Comparison of ENCODE assay signal across 19 cellular contexts in genomic region chr3:180072786-180073185, GRCh38. TPM values are rescaled to one million over a fixed set of nuclear protein-coding genes. Genes with fewer than 3 reads are reported as not detected.
A peak's percentile ranks its signal among the peaks of the same experiment; 100 is the strongest.
DNase-seq lines count a peak whose midpoint lies in the region; ATAC-seq and TF ChIP-seq lines count a peak whose summit lies in the region.
"Had no signal": no experiment of that assay in that cellular context is flagged by ENCODE, and none has a peak within 500 bp of the region (broad histone marks: within the 10 kb centered on the region; RNA-seq: fewer than 3 reads in every experiment).

No MANE protein-coding gene starts in this region.

- peak overlapping the region; percentile 82 for H3K27ac Mint-ChIP-seq in GM23338
- H3K27ac Mint-ChIP-seq: CD4-positive, alpha-beta T cell had no signal

- H3K4me1 ChIP-seq in GM23338 (ENCODE audit: insufficient read depth) (no peaks in the 10 kb centered on the region), NT2/D1 (ENCODE audit: insufficient read depth, insufficient read length) (no peaks in the 10 kb centered on the region), mesendoderm (ENCODE audit: control insufficient read depth, low read depth, low read length) (no peaks in the 10 kb centered on the region)
- H3K4me1 ChIP-seq: A549, Caco-2, HAP-1 had no signal

- H3K9ac ChIP-seq in NT2/D1 (ENCODE audit: insufficient read length, low read depth) (no peak overlapping the region), mesendoderm (ENCODE audit: low read length) (no peak overlapping the region)

- H4K20me1 ChIP-seq in GM23338 (replicated peaks; ENCODE audit: insufficient read depth) = no peaks in the 10 kb centered on the region

- no peak overlapping the region for H3K23ac ChIP-seq in mesendoderm (ENCODE audit: low read length)

- peaks cover 4% of the 10 kb centered on the region for H3K27me3 Mint-ChIP-seq in GM23338 (ENCODE audit: insufficient read depth, low read depth, poor library complexity)
- H3K27me3 Mint-ChIP-seq: CD4-positive, alpha-beta T cell had no signal

- no peak overlapping the region for H3K56ac ChIP-seq in mesendoderm (ENCODE audit: low read length)

- H3K79me2 ChIP-seq in GM23338 (replicated peaks; ENCODE audit: insufficient read depth) = no peaks in the 10 kb centered on the region
- no peaks in the 10 kb centered on the region for H3K79me2 ChIP-seq in mesendoderm (ENCODE audit: control insufficient read depth, insufficient read depth, low read length)

- peaks cover 23% of the 10 kb centered on the region; the same call in 1 of the 2 replicates for H3K9me2 ChIP-seq in GM23338 (ENCODE audit: insufficient read depth)

- ATAC-seq in GM23338 = peak; percentile 56; the same call in 2 of the 3 replicates
- ATAC-seq in HG02938 (IDR thresholded peaks at IDR 0.05; ENCODE audit: unreplicated experiment) = no peak
- ATAC-seq: A549, K562 had no signal

- H2AFZ ChIP-seq in GM23338 = peak overlapping the region; percentile 86

- no peak overlapping the region for H3K4me3 ChIP-seq in GM23338
- no peak overlapping the region for H3K4me3 ChIP-seq in NT2/D1 (ENCODE audit: insufficient read length, low read depth)
- H3K4me3 ChIP-seq in mesendoderm (ENCODE audit: low read length) = no peak overlapping the region
- H3K4me3 ChIP-seq in foreskin fibroblast (ENCODE audit: low read depth in 1 of 2, low read length in 2 of 2) = no peak overlapping the region
- H3K4me3 ChIP-seq: A549, HAP-1, K562 had no signal

- DNase-seq in GM23338 (ENCODE audit: low spot score) (peak; percentile 63), NT2/D1 (ENCODE audit: low read depth, low spot score) (peak; percentile 35), iPS DF 19.7 (ENCODE audit: low read depth, low spot score) (peak; percentile 3), mesendoderm (peak; percentile 5), foreskin fibroblast (no peak), NCI-H1048 (lab: John Stamatoyannopoulos, UW) (no peak)
- DNase-seq: AML-193; Caco-2; CD4-positive, alpha-beta T cell; GOT3; IMR-90 had no signal

- H3K18ac ChIP-seq in mesendoderm (ENCODE audit: low read length) = no peak overlapping the region

- H3K27me3 ChIP-seq in GM23338 (ENCODE audit: insufficient read depth) (no peaks in the 10 kb centered on the region), NT2/D1 (ENCODE audit: insufficient read depth, insufficient read length) (no peaks in the 10 kb centered on the region), mesendoderm (ENCODE audit: insufficient read depth, low read length, poor library complexity) (no peaks in the 10 kb centered on the region)

- no peak overlapping the region for H2BK15ac ChIP-seq in mesendoderm (replicated peaks; ENCODE audit: low read depth)

- H3K4me3 Mint-ChIP-seq in GM23338 = no peak overlapping the region
- H3K4me3 Mint-ChIP-seq: CD4-positive, alpha-beta T cell had no signal

- no CpG with 5 or more reads among the region's 1 CpG for WGBS in mesendoderm (ENCODE audit: extremely low coverage, insufficient coverage, low lambda C conversion rate)

- no peak overlapping the region for H2BK5ac ChIP-seq in mesendoderm (ENCODE audit: low read length)

- no peak overlapping the region for H3K27ac ChIP-seq in GM23338 (ENCODE audit: low read depth)
- no peak overlapping the region for H3K27ac ChIP-seq in mesendoderm (ENCODE audit: low read depth, low read length)
- H3K27ac ChIP-seq: 22Rv1, A549, C4-2B, HL-60 had no signal

- H2BK120ac ChIP-seq in mesendoderm (ENCODE audit: low read depth, low read length) = no peak overlapping the region

- H3K36me3 Mint-ChIP-seq in GM23338 (ENCODE audit: low read depth) = no peaks in the 10 kb centered on the region

- no peaks in the 10 kb centered on the region for H3K79me1 ChIP-seq in mesendoderm (ENCODE audit: low read length)

- H3F3A ChIP-seq in GM23338 (replicated peaks; ENCODE audit: low read depth) = no peaks in the 10 kb centered on the region

- no peak overlapping the region for H3K4ac ChIP-seq in mesendoderm (ENCODE audit: low read depth, low read length)

- no peak overlapping the region for H2AK5ac ChIP-seq in mesendoderm (ENCODE audit: low read length)

- H3K36me3 ChIP-seq in GM23338 (ENCODE audit: insufficient read depth) = no peaks in the 10 kb centered on the region
- H3K36me3 ChIP-seq in NT2/D1 (ENCODE audit: insufficient read depth, insufficient read length, low read length) = no peaks in the 10 kb centered on the region
- no peaks in the 10 kb centered on the region for H3K36me3 ChIP-seq in mesendoderm (ENCODE audit: control insufficient read depth, insufficient read depth, low read length)
- H3K36me3 ChIP-seq: HAP-1 had no signal

- H3K9me3 ChIP-seq in NT2/D1 (ENCODE audit: insufficient read depth, low read length) = peaks cover 4% of the 10 kb centered on the region; the same call in 1 of the 2 replicates
- H3K9me3 ChIP-seq: A549, Caco-2, HAP-1 had no signal

- no peak overlapping the region for H4K8ac ChIP-seq in mesendoderm (ENCODE audit: low read depth, low read length)

- no peak overlapping the region for H4K5ac ChIP-seq in mesendoderm (ENCODE audit: low read length)

- no peak overlapping the region for H3K4me2 ChIP-seq in GM23338
- H3K4me2 ChIP-seq in mesendoderm (ENCODE audit: low read length) = no peak overlapping the region
- H3K4me2 ChIP-seq: A549 had no signal

- peaks cover 23% of the 10 kb centered on the region for H3K4me1 Mint-ChIP-seq in GM23338

- TF ChIP-seq CTCF in GM23338 (conservative IDR thresholded peaks at IDR 0.05; ENCODE audit: low read depth in 2 of 2) (no peak), foreskin fibroblast (IDR thresholded peaks at IDR 0.05; ENCODE audit: low read depth, low read length) (no peak)

- no peaks in the 10 kb centered on the region; the same call in 2 of the 3 replicates for H3K9me3 Mint-ChIP-seq in GM23338
- H3K9me3 Mint-ChIP-seq: CD4-positive, alpha-beta T cell had no signal

TF ChIP-seq in GM23338, 12 proteins besides CTCF, POLR2A, EP300 and RAD21:
- TF ChIP-seq ZNF462 (CRISPR knock-in tag; IDR thresholded peaks at IDR 0.05) = peak; percentile 50; the same call in 1 of the 2 replicates
- TF ChIP-seq EZH2 (IDR thresholded peaks at IDR 0.05; ENCODE audit: low read depth, unreplicated experiment) = no peak

RNA-seq across cellular contexts. Expression of gene PEX5L, which starts 36.0 kb away (rescaled TPM):
- 5.4 and 7.0 TPM in 2 replicates for total RNA-seq in GM23338 (2014; rRNA removed; shearing (Covaris generic))
- polyA plus RNA-seq in GM23338 (2016; fragmentation: Nextera tagmentation; extraction: Ambion mirVana) = 4.6 and 6.3 TPM in 2 replicates
- polyA plus RNA-seq in mesendoderm (2013, experiment 1 of 2) = 0.51 TPM
- polyA plus RNA-seq in mesendoderm (2013, experiment 2 of 2) = 0.49 TPM
- total RNA-seq: Caco-2; CD4-positive, alpha-beta T cell; IMR-90; K562 had no signal
- polyA plus RNA-seq: BJ, IMR-90, K562 had no signal

Comparison
In these comparisons a context has a peak if more than half of its experiments do, and no peak if none do; other contexts are left out.
1. DNase-seq: peak in GM23338 (single experiment), NT2/D1 (single experiment), iPS DF 19.7 (single experiment) and mesendoderm (single experiment); none in foreskin fibroblast (0 of 2) and NCI-H1048 (single experiment).